Comparison of ENCODE assay signal across 26 cellular contexts in genomic region chr3:124143047-124143446, GRCh38.
"Had no signal": no experiment of that assay in that cellular context is flagged by ENCODE, and none has a peak within 500 bp of the region (broad histone marks: within the 10 kb centered on the region; RNA-seq: fewer than 3 reads in every experiment).

No MANE protein-coding gene starts in this region.

- H3K27me3 ChIP-seq: ascending aorta had no signal

- H3K9me3 ChIP-seq: ascending aorta had no signal

- ATAC-seq: activated CD8-positive, alpha-beta memory T cell treated with anti-CD3 and anti-CD28 coated beads, Interleukin-2, amount 10 ng/mL, durations not matched to agents 7 days and 5 days; activated CD8-positive, alpha-beta T cell treated with anti-CD3 and anti-CD28 coated beads, Interleukin-2, amount 10 ng/mL, durations not matched to agents 7 days and 5 days had no signal

- FAIRE-seq: bronchial epithelial cell, TTC549 had no signal

- H3K4me3 ChIP-seq: ascending aorta, cardiac muscle cell had no signal

- DNase-seq: activated B cell treated with CpG ODN at 0.5 μM for 24 hours; activated CD4-positive, alpha-beta memory T cell treated with anti-CD3 and anti-CD28 coated beads, Interleukin-2, amount 10 ng/mL, durations not matched to agents 7 days and 5 days; activated CD4-positive, alpha-beta T cell treated with anti-CD3 and anti-CD28 coated beads for 1 hour; activated CD4-positive, alpha-beta T cell treated with anti-CD3 and anti-CD28 coated beads for 48 hours; activated CD4-positive, alpha-beta T cell treated with anti-CD3 and anti-CD28 coated beads, Interleukin-2, amount 10 ng/mL, durations not matched to agents 7 days and 5 days; activated CD4-positive, alpha-beta T cell treated with anti-CD3 and anti-CD28 coated beads, Interleukin-2, amount 50 U/mL, for 48 hours; activated CD8-positive, alpha-beta memory T cell treated with anti-CD3 and anti-CD28 coated beads for 24 hours; activated CD8-positive, alpha-beta memory T cell treated with anti-CD3 and anti-CD28 coated beads, Interleukin-2, amount 10 ng/mL, durations not matched to agents 7 days and 5 days; activated CD8-positive, alpha-beta memory T cell treated with anti-CD3 and anti-CD28 coated beads, Interleukin-2, amount 50 U/mL, for 48 hours; activated CD8-positive, alpha-beta T cell treated with anti-CD3 and anti-CD28 coated beads, Interleukin-2, amount 10 ng/mL, durations not matched to agents 7 days and 5 days; activated effector memory CD4-positive, alpha-beta T cell treated with Interleukin-2 at 50 U/mL for 16 hours; activated gamma-delta T cell; activated naive CD4-positive, alpha-beta T cell treated with anti-CD3 and anti-CD28 coated beads, Interleukin-2, amount 10 ng/mL, durations not matched to agents 7 days and 5 days; activated naive CD4-positive, alpha-beta T cell treated with Interleukin-2 at 50 U/mL for 16 hours; activated naive CD8-positive, alpha-beta T cell treated with anti-CD3 and anti-CD28 coated beads, Interleukin-2, amount 10 ng/mL, durations not matched to agents 7 days and 5 days; activated naive CD8-positive, alpha-beta T cell treated with anti-CD3 and anti-CD28 coated beads, Interleukin-2, amount 50 U/mL, for 24 hours; activated T-cell treated with anti-CD3 and anti-CD28 coated beads, Interleukin-2, amount 50 U/mL, for 24 hours; activated T-cell treated with anti-CD3 and anti-CD28 coated beads, Interleukin-2, amount 50 U/mL, for 48 hours; central memory CD4-positive, alpha-beta T cell; T-helper 2 cell; T-helper 9 cell had no signal

- H3K27ac ChIP-seq: cardiac muscle cell, VCaP had no signal

- H3K36me3 ChIP-seq: ascending aorta, cardiac muscle cell had no signal
